28 cellular contexts compared by ENCODE assay signal in the genomic region with DNA sequence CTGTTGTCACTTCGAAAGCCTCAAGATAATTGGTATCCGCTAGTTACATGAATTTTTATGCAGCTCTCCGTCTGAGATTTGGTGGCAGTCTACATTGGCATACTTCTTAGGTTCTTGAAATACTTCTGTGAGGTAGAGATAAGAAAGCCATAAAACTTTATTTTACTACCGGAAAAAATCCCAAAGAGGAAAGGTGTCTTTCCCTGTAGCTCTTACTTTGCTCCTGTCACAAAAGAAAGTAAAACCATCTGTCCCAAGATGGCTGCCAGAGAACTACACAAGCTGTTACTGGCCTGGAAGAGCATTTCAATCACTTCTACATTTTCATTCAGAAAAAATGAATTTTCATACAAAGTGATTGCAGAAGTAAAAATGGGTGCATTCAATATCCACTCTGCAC.
"Had no signal": no experiment of that assay in that cellular context is flagged by ENCODE, and none has a peak within 500 bp of the region (broad histone marks: within the 10 kb centered on the region; RNA-seq: fewer than 3 reads in every experiment).

No MANE protein-coding gene starts in this region.

- ATAC-seq: foreskin keratinocyte; right lobe of liver; stimulated activated effector memory CD8-positive, alpha-beta T cell treated with anti-CD3 and anti-CD28 coated beads, Interleukin-12 subunit alpha, Interleukin-12 subunit beta, amount 100 ng/mL, for 72 hours; WTC11 had no signal

- H3K36me3 ChIP-seq: left ventricle myocardium inferior, right lobe of liver, stomach, suprapubic skin, tibial nerve had no signal

- H3K4me3 ChIP-seq: left ventricle myocardium inferior, right lobe of liver, skin epidermis, stomach, suprapubic skin, tibial nerve had no signal

- H3K9me3 ChIP-seq: left ventricle myocardium inferior, right lobe of liver, stomach, suprapubic skin, tibial nerve had no signal

- FAIRE-seq: bronchial epithelial cell, endometrium had no signal

- H3K27ac ChIP-seq: foreskin keratinocyte, left ventricle myocardium inferior, right lobe of liver, skin epidermis, stomach, suprapubic skin, tibial nerve had no signal

- H3K4me1 ChIP-seq: foreskin keratinocyte, right lobe of liver, stomach, suprapubic skin, tibial nerve had no signal

- H3K27me3 ChIP-seq: right lobe of liver, tibial nerve had no signal

- DNase-seq: activated CD4-positive, alpha-beta T cell treated with anti-CD3 and anti-CD28 coated beads, Interleukin-2, amount 50 U/mL, for 4 hours; activated CD8-positive, alpha-beta memory T cell treated with anti-CD3 and anti-CD28 coated beads for 24 hours; activated CD8-positive, alpha-beta memory T cell treated with anti-CD3 and anti-CD28 coated beads, Interleukin-2, amount 50 U/mL, for 48 hours; activated effector memory CD4-positive, alpha-beta T cell treated with Interleukin-2 at 50 U/mL for 16 hours; activated naive CD4-positive, alpha-beta T cell treated with anti-CD3 and anti-CD28 coated beads for 36 hours; activated naive CD8-positive, alpha-beta T cell treated with anti-CD3 and anti-CD28 coated beads, Interleukin-2, amount 10 ng/mL, durations not matched to agents 7 days and 5 days; activated T-cell treated with anti-CD3 and anti-CD28 coated beads, Interleukin-2, amount 50 U/mL, for 48 hours; amygdala; cerebellar nuclear complex; effector CD4-positive, alpha-beta T cell; foreskin keratinocyte; hippocampal formation; kidney glomerular epithelial cell; left ventricle myocardium inferior; midbrain; occipital lobe; posterior cingulate gyrus; right lobe of liver; stimulated activated CD4-positive, alpha-beta T cell treated with anti-CD3 and anti-CD28 coated beads, Interleukin-2, amount 100 ng/mL, for 24 hours; stomach; T-helper 9 cell had no signal
